Comparison of ENCODE assay signal across 18 cellular contexts in the genomic region with DNA sequence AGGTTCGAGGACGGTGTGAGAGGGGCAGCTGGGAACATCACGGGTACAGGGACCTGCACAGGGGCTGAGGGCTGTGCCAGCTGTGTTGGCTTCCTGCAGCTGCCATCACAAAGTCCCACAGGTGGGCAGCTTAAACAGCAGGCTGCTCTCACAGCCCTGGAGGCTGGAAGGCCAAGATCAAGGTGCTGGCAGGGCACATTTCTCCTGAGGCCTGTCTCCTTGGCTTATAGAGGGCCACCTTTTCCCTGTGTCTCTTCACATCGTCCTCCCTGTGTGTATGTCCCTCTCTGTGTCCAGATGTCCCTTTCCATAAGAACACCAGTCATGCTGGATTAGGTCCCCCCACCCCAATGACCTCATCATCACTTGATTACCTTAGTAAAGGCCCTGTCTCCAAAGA. TPM values are rescaled to one million over a fixed set of nuclear protein-coding genes. Genes with fewer than 3 reads are reported as not detected.
DNase-seq lines count a peak whose midpoint lies in the region; ATAC-seq and TF ChIP-seq lines count a peak whose summit lies in the region.
"Had no signal": no experiment of that assay in that cellular context is flagged by ENCODE, and none has a peak within 500 bp of the region (broad histone marks: within the 10 kb centered on the region; RNA-seq: fewer than 3 reads in every experiment).

No MANE protein-coding gene starts in this region.

- H3K4me2 ChIP-seq in BLaER1 treated with 17β-estradiol and CSF1 and Interleukin-3, amounts not matched to agents 10 nM and 100 nM, result peak overlapping the region; percentile 22 to 67 (median 50); a peak in 20 of 22 replicates

- peaks cover 6 to 24% (median 16%) of the 10 kb centered on the region in 10 experiments; a peak in 19 of 20 replicates for H3K4me1 ChIP-seq in BLaER1 treated with 17β-estradiol and CSF1 and Interleukin-3, amounts not matched to agents 10 nM and 100 nM
- H3K4me1 ChIP-seq in HEK293 (ENCODE audit: control insufficient read depth, insufficient read depth, low read length), result peaks cover under 1% of the 10 kb centered on the region; the same call in 1 of the 2 replicates

- no peaks in the 10 kb centered on the region for H4K20me1 ChIP-seq in BLaER1 treated with 17β-estradiol and CSF1 and Interleukin-3, amounts not matched to agents 10 nM and 100 nM

- CTCF ChIA-PET in HEK293 (lab: Yijun Ruan, JAX), result interaction anchor here (0.9 to 6.9 kb wide), 6 partner anchors 9 to 342 kb away, joined by 3 to 94 read pairs (median 40); no protein-coding TSS in a partner anchor

- TF ChIP-seq CTCF in HEK293 (tag by site-specific recombination; IDR thresholded peaks at IDR 0.05), result no peak

- DNase-seq in epidermal melanocyte (ENCODE audit: insufficient read length, low spot score) (peak; percentile 13), amniotic stem cell (lab: John Stamatoyannopoulos, UW) (no peak)
- DNase-seq in activated CD4-positive, alpha-beta T cell treated with anti-CD3 and anti-CD28 coated beads for 4 hours, result no peak
- DNase-seq: CD4-positive, alpha-beta T cell; CD8-positive, alpha-beta memory T cell; DMS 273 treated with DMSO at 0.1 percent for 48 hours; DMS79; EL; GDM1; GOT3; H7; HFFc6 had no signal

- H3K4me1 Mint-ChIP-seq in activated T-helper 17 cell treated with anti-CD3 and anti-CD28 coated beads, Interleukin-2, amount 50 U/mL, for 72 hours, result no peaks in the 10 kb centered on the region

- H3K9me3 ChIP-seq in BLaER1 treated with 17β-estradiol and CSF1 and Interleukin-3, amounts not matched to agents 10 nM and 100 nM (replicated peaks in 1 of 11), result peaks cover 0 to 8% (median 0%) of the 10 kb centered on the region in 11 experiments; a peak in 5 of 22 replicates
- H3K9me3 ChIP-seq in HEK293 (ENCODE audit: control insufficient read depth, insufficient read depth, low read depth, low read length), result no peaks in the 10 kb centered on the region

- H3K36me3 Mint-ChIP-seq in activated T-helper 17 cell treated with anti-CD3 and anti-CD28 coated beads, Interleukin-2, amount 50 U/mL, for 72 hours (ENCODE audit: low read depth), result no peaks in the 10 kb centered on the region
- H3K36me3 Mint-ChIP-seq: CD14-positive monocyte had no signal

- ATAC-seq in activated T-helper 17 cell treated with anti-CD3 and anti-CD28 coated beads, Interleukin-2, amount 50 U/mL, for 72 hours (replicated peaks), result no peak
- ATAC-seq: GM12878, HCT116 had no signal

- no peaks in the 10 kb centered on the region for H3K27me3 ChIP-seq in BLaER1 treated with 17β-estradiol and CSF1 and Interleukin-3, amounts not matched to agents 10 nM and 100 nM

- no peaks in the 10 kb centered on the region for H3K36me3 ChIP-seq in BLaER1 treated with 17β-estradiol and CSF1 and Interleukin-3, amounts not matched to agents 10 nM and 100 nM
- no peaks in the 10 kb centered on the region for H3K36me3 ChIP-seq in HEK293 (ENCODE audit: control insufficient read depth in 2 of 2, insufficient read depth in 1 of 2, low read length in 2 of 2)

- no peak overlapping the region for H3K27ac ChIP-seq in BLaER1 treated with 17β-estradiol and CSF1 and Interleukin-3, amounts not matched to agents 10 nM and 100 nM
- H3K27ac ChIP-seq in HEK293 (ENCODE audit: extremely low read depth, low read depth, low read length), result no peak overlapping the region

- H3K4me3 Mint-ChIP-seq in activated T-helper 17 cell treated with anti-CD3 and anti-CD28 coated beads, Interleukin-2, amount 50 U/mL, for 72 hours, result no peak overlapping the region
- H3K4me3 Mint-ChIP-seq: CD14-positive monocyte; CD4-positive, alpha-beta T cell; HFFc6 had no signal

- no peaks in the 10 kb centered on the region for H3K9me3 Mint-ChIP-seq in activated T-helper 17 cell treated with anti-CD3 and anti-CD28 coated beads, Interleukin-2, amount 50 U/mL, for 72 hours
- H3K9me3 Mint-ChIP-seq: CD4-positive, alpha-beta T cell; HFFc6 had no signal

- H3K27me3 Mint-ChIP-seq in activated T-helper 17 cell treated with anti-CD3 and anti-CD28 coated beads, Interleukin-2, amount 50 U/mL, for 72 hours, result peaks cover 6% of the 10 kb centered on the region

- no peak overlapping the region for H3K27ac Mint-ChIP-seq in activated T-helper 17 cell treated with anti-CD3 and anti-CD28 coated beads, Interleukin-2, amount 50 U/mL, for 72 hours
- H3K27ac Mint-ChIP-seq: CD14-positive monocyte; CD4-positive, alpha-beta T cell; CD8-positive, alpha-beta memory T cell; HFFc6 had no signal

- no peak overlapping the region for H3K4me3 ChIP-seq in BLaER1 treated with 17β-estradiol and CSF1 and Interleukin-3, amounts not matched to agents 10 nM and 100 nM
- no peak overlapping the region for H3K4me3 ChIP-seq in HEK293 (ENCODE audit: low read depth, low read length)
- H3K4me3 ChIP-seq: GM12878 had no signal

- POLR2A ChIA-PET in HEK293 (lab: Yijun Ruan, JAX), result no interaction called here

- H3K9ac ChIP-seq in BLaER1 treated with 17β-estradiol and CSF1 and Interleukin-3, amounts not matched to agents 10 nM and 100 nM, result no peak overlapping the region

TF ChIP-seq in HEK293, 187 proteins besides CTCF, POLR2A, EP300 and RAD21:
- TF ChIP-seq ZNF548 (tag by site-specific recombination; IDR thresholded peaks at IDR 0.05) (peak; percentile 100), ZNF658 (tag by site-specific recombination; IDR thresholded peaks at IDR 0.05) (no peak)

RNA-seq across cellular contexts. Expression of a gene that starts 15.1 kb away (rescaled TPM):
- total RNA-seq in activated T-helper 17 cell treated with anti-CD3 and anti-CD28 coated beads, Interleukin-2, amount 50 U/mL, for 72 hours, result 10 to 100 TPM in 1 of 2 donors, 1 to 10 TPM in 1; 6.5 to 15.9 TPM

RNA-seq across cellular contexts. Expression of a gene that starts 55.5 kb away (rescaled TPM):
- total RNA-seq in activated T-helper 17 cell treated with anti-CD3 and anti-CD28 coated beads, Interleukin-2, amount 50 U/mL, for 72 hours, result 10 to 100 TPM; 40.1 to 43.8 TPM
